ENCODE assay signal across 8 cellular contexts in genomic region chr17:7841622-7842379, GRCh38. TPM values are rescaled to one million over a fixed set of nuclear protein-coding genes. Genes with fewer than 3 reads are reported as not detected.
DNase-seq lines count a peak whose midpoint lies in the region; ATAC-seq and TF ChIP-seq lines count a peak whose summit lies in the region.

No MANE protein-coding gene starts in this region.

- POLR2A ChIA-PET in CD4-positive, alpha-beta memory T cell (lab: Charles Lee; ENCODE audit: partially characterized antibody), result interaction anchor here (0.6 to 13.6 kb wide), 11 partner anchors 7 to 386 kb away, joined by 3 to 238 read pairs (median 4); partner anchors contain the start of genes ATP1B2, CYB5D1, KDM6B and NAA38

- CTCF ChIA-PET in CD4-positive, alpha-beta memory T cell (lab: Charles Lee; ENCODE audit: partially characterized antibody), result interaction anchor here (1.0 to 2.2 kb wide), 3 partner anchors 8 to 24 kb away, joined by 4 to 13 read pairs (median 4); partner anchors contain the start of gene KDM6B

- H3K27me3 ChIP-seq in CD4-positive, alpha-beta memory T cell (ENCODE audit: insufficient read depth, low read length), result no peaks in the 10 kb centered on the region
- H3K27me3 ChIP-seq in gastroesophageal sphincter, result no peaks in the 10 kb centered on the region
- no peaks in the 10 kb centered on the region for H3K27me3 ChIP-seq in suprapubic skin

- peaks cover 54% of the 10 kb centered on the region for H3K4me1 ChIP-seq in CD4-positive, alpha-beta memory T cell (ENCODE audit: insufficient read depth, low read length)
- H3K4me1 ChIP-seq in gastroesophageal sphincter (peaks cover 8 to 88% (median 43%) of the 10 kb centered on the region in 3 donors), suprapubic skin (peaks cover 79% of the 10 kb centered on the region)

- H3K36me3 Mint-ChIP-seq in CD4-positive, alpha-beta memory T cell, result peaks cover 0 to 51% of the 10 kb centered on the region in 2 donors

- TF ChIP-seq POLR2A in gastroesophageal sphincter (IDR thresholded peaks at IDR 0.05), result peak in 1 of 2 donors; percentile 39
- no peak for TF ChIP-seq POLR2A in suprapubic skin (IDR thresholded peaks at IDR 0.05)

- peaks cover 40 to 75% (median 59%) of the 10 kb centered on the region in 4 donors for H3K4me1 Mint-ChIP-seq in CD4-positive, alpha-beta memory T cell

- intact Hi-C loops in CD4-positive, alpha-beta memory T cell (cut with micrococcal nuclease), result loop anchor here (1.0 to 10.0 kb wide), 6 partner anchors 8 to 607 kb away; partner anchors contain the start of genes CTC1, DVL2, KDM6B and NAA38

- peak overlapping the region; percentile 86 to 92 for H3K4me3 ChIP-seq in CD4-positive, alpha-beta memory T cell (ENCODE audit: low read length in 2 of 2)
- H3K4me3 ChIP-seq in gastroesophageal sphincter, result peak overlapping the region; percentile 68 to 84
- H3K4me3 ChIP-seq in suprapubic skin, result peak overlapping the region; percentile 76

- H3K27ac Mint-ChIP-seq in CD4-positive, alpha-beta memory T cell, result peak overlapping the region; percentile 99 to 100 (median 100)

- TF ChIP-seq CTCF in GM20000 (IDR thresholded peaks at IDR 0.05; ENCODE audit: extremely low read depth, missing control alignments) (peak; percentile 14), gastroesophageal sphincter (IDR thresholded peaks at IDR 0.05) (peak in 3 of 4 experiments; percentile 16 to 64 (median 38)), suprapubic skin (IDR thresholded peaks at IDR 0.05) (peak in 1 of 2 donors; percentile 34)

- peak overlapping the region; percentile 99 for H3K27ac ChIP-seq in CD4-positive, alpha-beta memory T cell (ENCODE audit: low read depth, low read length)
- H3K27ac ChIP-seq in gastroesophageal sphincter (peak overlapping the region; percentile 78 to 99 (median 94)), suprapubic skin (peak overlapping the region; percentile 99)

- peak; percentile 82 to 100 (median 85) for DNase-seq in CD4-positive, alpha-beta memory T cell
- DNase-seq in GM20000 (ENCODE audit: low spot score) (peak; percentile 82), M059J (ENCODE audit: low read depth) (peak; percentile 89), SHP77 treated with DMSO at 0.1 percent for 48 hours (lab: John Stamatoyannopoulos, UW) (peak; percentile 91), nucleus accumbens (lab: John Stamatoyannopoulos, UW) (peak; percentile 30 to 96 (median 88)), suprapubic skin (ENCODE audit: low spot score in 2 of 2) (peak; percentile 95 to 96)
- peak; percentile 95 for DNase-seq in activated naive CD4-positive, alpha-beta T cell treated with Interleukin-2 at 50 U/mL for 16 hours

- peaks cover 0 to 1% (median 0%) of the 10 kb centered on the region in 8 donors for H3K9me3 Mint-ChIP-seq in CD4-positive, alpha-beta memory T cell

- peak overlapping the region; percentile 92 to 99 (median 97) for H3K4me3 Mint-ChIP-seq in CD4-positive, alpha-beta memory T cell

- peaks cover 3% of the 10 kb centered on the region for H3K36me3 ChIP-seq in CD4-positive, alpha-beta memory T cell (ENCODE audit: insufficient read depth, low read length)
- peaks cover 0 to 30% of the 10 kb centered on the region in 2 donors for H3K36me3 ChIP-seq in gastroesophageal sphincter
- H3K36me3 ChIP-seq in suprapubic skin, result peaks cover 15% of the 10 kb centered on the region

- 0% methylated on average over 8 to 14 of the region's 69 CpGs for WGBS in gastroesophageal sphincter (ENCODE audit: low coverage in 1 of 2), 2 donors
- under 1% methylated on average over 28 of the region's 69 CpGs for WGBS in suprapubic skin

- peak; percentile 74 for ATAC-seq in gastroesophageal sphincter

- H3K9me3 ChIP-seq in CD4-positive, alpha-beta memory T cell (ENCODE audit: control insufficient read depth in 1 of 2, low read length in 2 of 2), result no peaks in the 10 kb centered on the region
- no peaks in the 10 kb centered on the region for H3K9me3 ChIP-seq in gastroesophageal sphincter
- no peaks in the 10 kb centered on the region for H3K9me3 ChIP-seq in suprapubic skin

- H3K27me3 Mint-ChIP-seq in CD4-positive, alpha-beta memory T cell, result peaks cover 0 to 3% of the 10 kb centered on the region in 2 donors

- TF ChIP-seq EP300 in gastroesophageal sphincter (IDR thresholded peaks at IDR 0.05), result no peak
- no peak for TF ChIP-seq EP300 in suprapubic skin (IDR thresholded peaks at IDR 0.05)

RNA-seq across cellular contexts. Expression of gene KDM6B, which starts 7.8 kb away (rescaled TPM):
- total RNA-seq in CD4-positive, alpha-beta memory T cell, result 100 to 1,000 TPM; 119 to 129 TPM
- 1 to 10 TPM in 1 of 2 donors, not detected in 1; 1.7 TPM for polyA plus RNA-seq in CD4-positive, alpha-beta memory T cell
- total RNA-seq in M059J (2014; rRNA removed; shearing (Covaris generic)), result 0.59 and 3.2 TPM in 2 replicates
- 10 to 100 TPM in 3 of 4 donors, 1 to 10 TPM in 1; 5.7 to 16.2 (median 15.6) TPM for total RNA-seq in gastroesophageal sphincter
- total RNA-seq in suprapubic skin, result 10 to 100 TPM; 21.4 to 31.0 (median 26.7) TPM

RNA-seq across cellular contexts. Expression of gene TMEM88, which starts 13.1 kb away (rescaled TPM):
- 1 to 10 TPM; 6.2 to 7.9 TPM for total RNA-seq in CD4-positive, alpha-beta memory T cell
- not detected for polyA plus RNA-seq in CD4-positive, alpha-beta memory T cell
- 0.49 TPM in 1 of 2 replicates, not detected in the other for total RNA-seq in M059J (2014; rRNA removed; shearing (Covaris generic))
- total RNA-seq in gastroesophageal sphincter (10 to 100 TPM in 3 of 4 donors, 1 to 10 TPM in 1; 6.5 to 41.6 (median 29.6) TPM), suprapubic skin (1 to 10 TPM; 4.2 to 7.6 (median 5.1) TPM)

RNA-seq across cellular contexts. Expression of gene NAA38, which starts 15.6 kb away (rescaled TPM):
- 10 to 100 TPM; 23.1 to 25.8 TPM for total RNA-seq in CD4-positive, alpha-beta memory T cell
- 100 to 1,000 TPM; 139 to 149 TPM for polyA plus RNA-seq in CD4-positive, alpha-beta memory T cell
- 49.4 and 68.2 TPM in 2 replicates for total RNA-seq in M059J (2014; rRNA removed; shearing (Covaris generic))
- total RNA-seq in gastroesophageal sphincter (10 to 100 TPM; 60.5 to 84.7 (median 69.8) TPM), suprapubic skin (10 to 100 TPM; 46.2 to 90.6 (median 47.6) TPM)

RNA-seq across cellular contexts. Expression of gene CYB5D1, which starts 16.0 kb away (rescaled TPM):
- 10 to 100 TPM in 1 of 2 experiments, 1 to 10 TPM in 1; 8.7 to 11.4 TPM for total RNA-seq in CD4-positive, alpha-beta memory T cell
- 1 to 10 TPM; 5.1 to 5.2 TPM for polyA plus RNA-seq in CD4-positive, alpha-beta memory T cell
- 6.6 and 14.2 TPM in 2 replicates for total RNA-seq in M059J (2014; rRNA removed; shearing (Covaris generic))
- total RNA-seq in gastroesophageal sphincter (10 to 100 TPM; 12.0 to 18.7 (median 13.7) TPM), suprapubic skin (10 to 100 TPM in 1 of 4 donors, 1 to 10 TPM in 3; 7.1 to 10.8 (median 9.8) TPM)

RNA-seq across cellular contexts. Expression of gene CHD3, which starts 46.8 kb away (rescaled TPM):
- total RNA-seq in CD4-positive, alpha-beta memory T cell, result 100 to 1,000 TPM; 274 to 287 TPM
- 10 to 100 TPM in 1 of 2 donors, under 1 TPM in 1; 0.84 to 24.4 TPM for polyA plus RNA-seq in CD4-positive, alpha-beta memory T cell
- 15.6 and 31.3 TPM in 2 replicates for total RNA-seq in M059J (2014; rRNA removed; shearing (Covaris generic))
- total RNA-seq in gastroesophageal sphincter (100 to 1,000 TPM in 3 of 4 donors, 10 to 100 TPM in 1; 56.7 to 134 (median 120) TPM), suprapubic skin (10 to 100 TPM; 42.1 to 76.0 (median 67.7) TPM)

Comparison
In these comparisons a context has a peak if more than half of its experiments do, and no peak if none do; other contexts are left out.
1. Peak in every context shown above with its lines: DNase-seq, ATAC-seq, H3K4me3 ChIP-seq and H3K27ac ChIP-seq.